1 cellular context compared by ENCODE assay signal in the genomic region with DNA sequence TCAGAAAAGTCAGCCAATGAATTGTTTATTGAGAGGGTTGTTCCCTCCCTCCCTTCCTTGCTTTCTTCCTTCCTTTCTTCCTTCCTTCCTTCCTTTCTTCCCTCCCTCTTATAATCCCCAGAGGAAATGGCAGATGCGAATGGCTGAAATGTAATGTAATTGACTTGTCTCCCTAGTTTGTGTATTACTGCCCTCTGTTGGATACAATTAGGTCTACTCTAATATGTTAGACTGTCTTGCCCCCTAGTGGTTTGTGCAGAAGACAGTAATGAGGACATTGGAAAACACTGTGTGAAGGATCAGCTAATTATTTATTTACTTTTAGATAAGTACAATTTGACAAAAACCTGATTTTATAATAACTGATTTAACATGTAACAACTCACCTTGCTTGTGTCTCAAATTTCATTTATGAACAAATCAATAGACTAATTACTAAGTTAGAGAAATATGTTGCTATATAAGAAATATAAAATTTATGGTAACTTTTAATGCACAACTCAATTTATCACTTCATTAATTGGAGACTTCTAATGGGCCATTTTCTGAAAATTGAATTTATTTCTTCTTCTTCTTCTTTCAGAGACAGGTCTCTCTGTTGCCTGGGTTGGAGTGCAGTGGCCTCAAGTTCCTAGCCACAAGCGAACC.
TF ChIP-seq lines count a peak whose summit lies in the region.

No MANE protein-coding gene starts in this region.

TF ChIP-seq in SK-N-SH treated with all-trans-retinoic acid at 6 μM for 48 hours, 23 proteins besides CTCF, POLR2A, EP300 and RAD21 (continued from another document):
- TF ChIP-seq, protein P1, sequence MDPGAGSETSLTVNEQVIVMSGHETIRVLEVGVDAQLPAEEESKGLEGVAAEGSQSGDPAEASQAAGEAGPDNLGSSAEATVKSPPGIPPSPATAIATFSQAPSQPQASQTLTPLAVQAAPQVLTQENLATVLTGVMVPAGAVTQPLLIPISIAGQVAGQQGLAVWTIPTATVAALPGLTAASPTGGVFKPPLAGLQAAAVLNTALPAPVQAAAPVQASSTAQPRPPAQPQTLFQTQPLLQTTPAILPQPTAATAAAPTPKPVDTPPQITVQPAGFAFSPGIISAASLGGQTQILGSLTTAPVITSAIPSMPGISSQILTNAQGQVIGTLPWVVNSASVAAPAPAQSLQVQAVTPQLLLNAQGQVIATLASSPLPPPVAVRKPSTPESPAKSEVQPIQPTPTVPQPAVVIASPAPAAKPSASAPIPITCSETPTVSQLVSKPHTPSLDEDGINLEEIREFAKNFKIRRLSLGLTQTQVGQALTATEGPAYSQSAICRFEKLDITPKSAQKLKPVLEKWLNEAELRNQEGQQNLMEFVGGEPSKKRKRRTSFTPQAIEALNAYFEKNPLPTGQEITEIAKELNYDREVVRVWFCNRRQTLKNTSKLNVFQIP (CRISPR knock-in tag; IDR thresholded peaks at IDR 0.05; ENCODE audit: borderline replicate concordance, low read depth), result no peak
- TF ChIP-seq ZFP3 (CRISPR knock-in tag; IDR thresholded peaks at IDR 0.05) (no peak), ARNTL (CRISPR knock-in tag; IDR thresholded peaks at IDR 0.05; ENCODE audit: borderline replicate concordance, low read depth) (no peak), TOX (CRISPR knock-in tag; IDR thresholded peaks at IDR 0.05; ENCODE audit: borderline replicate concordance) (no peak), GLIS3 (CRISPR knock-in tag; IDR thresholded peaks at IDR 0.05) (no peak), PPARA (CRISPR knock-in tag; IDR thresholded peaks at IDR 0.05; ENCODE audit: borderline replicate concordance) (no peak)
- TF ChIP-seq, protein P2, sequence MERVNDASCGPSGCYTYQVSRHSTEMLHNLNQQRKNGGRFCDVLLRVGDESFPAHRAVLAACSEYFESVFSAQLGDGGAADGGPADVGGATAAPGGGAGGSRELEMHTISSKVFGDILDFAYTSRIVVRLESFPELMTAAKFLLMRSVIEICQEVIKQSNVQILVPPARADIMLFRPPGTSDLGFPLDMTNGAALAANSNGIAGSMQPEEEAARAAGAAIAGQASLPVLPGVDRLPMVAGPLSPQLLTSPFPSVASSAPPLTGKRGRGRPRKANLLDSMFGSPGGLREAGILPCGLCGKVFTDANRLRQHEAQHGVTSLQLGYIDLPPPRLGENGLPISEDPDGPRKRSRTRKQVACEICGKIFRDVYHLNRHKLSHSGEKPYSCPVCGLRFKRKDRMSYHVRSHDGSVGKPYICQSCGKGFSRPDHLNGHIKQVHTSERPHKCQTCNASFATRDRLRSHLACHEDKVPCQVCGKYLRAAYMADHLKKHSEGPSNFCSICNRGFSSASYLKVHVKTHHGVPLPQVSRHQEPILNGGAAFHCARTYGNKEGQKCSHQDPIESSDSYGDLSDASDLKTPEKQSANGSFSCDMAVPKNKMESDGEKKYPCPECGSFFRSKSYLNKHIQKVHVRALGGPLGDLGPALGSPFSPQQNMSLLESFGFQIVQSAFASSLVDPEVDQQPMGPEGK (CRISPR knock-in tag; IDR thresholded peaks at IDR 0.05; ENCODE audit: borderline replicate concordance), result no peak
- TF ChIP-seq, protein P3, sequence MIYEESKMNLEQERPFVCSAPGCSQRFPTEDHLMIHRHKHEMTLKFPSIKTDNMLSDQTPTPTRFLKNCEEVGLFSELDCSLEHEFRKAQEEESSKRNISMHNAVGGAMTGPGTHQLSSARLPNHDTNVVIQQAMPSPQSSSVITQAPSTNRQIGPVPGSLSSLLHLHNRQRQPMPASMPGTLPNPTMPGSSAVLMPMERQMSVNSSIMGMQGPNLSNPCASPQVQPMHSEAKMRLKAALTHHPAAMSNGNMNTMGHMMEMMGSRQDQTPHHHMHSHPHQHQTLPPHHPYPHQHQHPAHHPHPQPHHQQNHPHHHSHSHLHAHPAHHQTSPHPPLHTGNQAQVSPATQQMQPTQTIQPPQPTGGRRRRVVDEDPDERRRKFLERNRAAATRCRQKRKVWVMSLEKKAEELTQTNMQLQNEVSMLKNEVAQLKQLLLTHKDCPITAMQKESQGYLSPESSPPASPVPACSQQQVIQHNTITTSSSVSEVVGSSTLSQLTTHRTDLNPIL (CRISPR knock-in tag; IDR thresholded peaks at IDR 0.05; ENCODE audit: low read depth), result no peak
- TF ChIP-seq, protein P4, sequence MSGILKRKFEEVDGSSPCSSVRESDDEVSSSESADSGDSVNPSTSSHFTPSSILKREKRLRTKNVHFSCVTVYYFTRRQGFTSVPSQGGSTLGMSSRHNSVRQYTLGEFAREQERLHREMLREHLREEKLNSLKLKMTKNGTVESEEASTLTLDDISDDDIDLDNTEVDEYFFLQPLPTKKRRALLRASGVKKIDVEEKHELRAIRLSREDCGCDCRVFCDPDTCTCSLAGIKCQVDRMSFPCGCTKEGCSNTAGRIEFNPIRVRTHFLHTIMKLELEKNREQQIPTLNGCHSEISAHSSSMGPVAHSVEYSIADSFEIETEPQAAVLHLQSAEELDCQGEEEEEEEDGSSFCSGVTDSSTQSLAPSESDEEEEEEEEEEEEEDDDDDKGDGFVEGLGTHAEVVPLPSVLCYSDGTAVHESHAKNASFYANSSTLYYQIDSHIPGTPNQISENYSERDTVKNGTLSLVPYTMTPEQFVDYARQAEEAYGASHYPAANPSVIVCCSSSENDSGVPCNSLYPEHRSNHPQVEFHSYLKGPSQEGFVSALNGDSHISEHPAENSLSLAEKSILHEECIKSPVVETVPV (CRISPR knock-in tag; IDR thresholded peaks at IDR 0.05), result no peak
TF ChIP-seq in SK-N-SH treated with all-trans-retinoic acid at 6 μM for 48 hours: peak in this region for 0.
